12 cellular contexts compared by ENCODE assay signal in genomic region chr1:52925571-52926005, GRCh38. TPM values are rescaled to one million over a fixed set of nuclear protein-coding genes. Genes with fewer than 3 reads are reported as not detected.
DNase-seq lines count a peak whose midpoint lies in the region; TF ChIP-seq lines count a peak whose summit lies in the region.
"Had no signal": no experiment of that assay in that cellular context is flagged by ENCODE, and none has a peak within 500 bp of the region (broad histone marks: within the 10 kb centered on the region; RNA-seq: fewer than 3 reads in every experiment).

No MANE protein-coding gene starts in this region.

- POLR2A ChIA-PET in GM10248 (lab: Yijun Ruan, JAX): interaction anchor here (0.7 kb wide), 1 partner anchor 23 kb away, joined by 3 read pairs; no protein-coding TSS in a partner anchor

- no peak overlapping the region for H3K27ac Mint-ChIP-seq in neural crest cell (ENCODE audit: unreplicated experiment)
- H3K27ac Mint-ChIP-seq in CD14-positive monocyte: no peak overlapping the region

- H3K4me3 ChIP-seq in epithelial cell of proximal tubule (ENCODE audit: low read depth, low read length): peak overlapping the region; percentile 15

- CTCF ChIA-PET in GM10248 (lab: Yijun Ruan, JAX): interaction anchor here (1.3 kb wide), 1 partner anchor 24 kb away, joined by 3 read pairs; no protein-coding TSS in a partner anchor

- intact Hi-C loops in CD14-positive monocyte (cut with micrococcal nuclease): no loop called here

- peaks cover 68% of the 10 kb centered on the region for H3K27me3 Mint-ChIP-seq in neural crest cell (ENCODE audit: low read depth)
- H3K27me3 Mint-ChIP-seq in CD14-positive monocyte (ENCODE audit: low read depth in 3 of 3): peaks cover 17 to 57% (median 55%) of the 10 kb centered on the region in 3 donors

- H3K9me3 Mint-ChIP-seq in neural crest cell (no peaks in the 10 kb centered on the region), CD14-positive monocyte (peaks cover 0 to 7% (median 0%) of the 10 kb centered on the region in 7 donors)

- H3K4me3 Mint-ChIP-seq in neural crest cell (peak overlapping the region; percentile 77), CD14-positive monocyte (peak overlapping the region in 1 of 2 donors; percentile 57)

- H3K4me1 Mint-ChIP-seq in neural crest cell (peaks cover 9% of the 10 kb centered on the region), CD14-positive monocyte (peaks cover 25% of the 10 kb centered on the region)

- DNase-seq in DMS79 (lab: John Stamatoyannopoulos, UW): peak; percentile 16
- peak; percentile 55 for DNase-seq in NCI-H2227 (lab: John Stamatoyannopoulos, UW; ENCODE audit: unreplicated experiment)
- peak; percentile 57 for DNase-seq in epithelial cell of proximal tubule (ENCODE audit: low read depth)
- no peak for DNase-seq in neural crest cell (ENCODE audit: low read depth, low spot score)
- no peak for DNase-seq in GM10248 (ENCODE audit: extremely low spot score)
- DNase-seq in SHP77 (lab: John Stamatoyannopoulos, UW): no peak
- DNase-seq in activated CD4-positive, alpha-beta T cell treated with anti-CD3 and anti-CD28 coated beads for 48 hours: no peak
- no peak for DNase-seq in CD14-positive monocyte (ENCODE audit: low spot score)
- DNase-seq: CD8-positive, alpha-beta memory T cell; Kasumi-1; stimulated activated CD4-positive, alpha-beta T cell treated with anti-CD3 and anti-CD28 coated beads, Interleukin-4, amount 100 ng/mL, for 4 hours; T-helper 2 cell had no signal

- no peak for TF ChIP-seq CTCF in epithelial cell of proximal tubule (conservative IDR thresholded peaks at IDR 0.05; ENCODE audit: low read depth, low read length)
- TF ChIP-seq CTCF in neural crest cell (conservative IDR thresholded peaks at IDR 0.05): no peak
- TF ChIP-seq CTCF in GM10248 (IDR thresholded peaks at IDR 0.05; ENCODE audit: control extremely low read depth, extremely low read depth, low read depth, missing control alignments): no peak
- TF ChIP-seq CTCF in CD14-positive monocyte (IDR thresholded peaks at IDR 0.05): no peak

- H3K36me3 Mint-ChIP-seq in neural crest cell (ENCODE audit: low read depth) (no peaks in the 10 kb centered on the region), CD14-positive monocyte (peaks cover 3 to 4% of the 10 kb centered on the region in 2 donors)

RNA-seq across cellular contexts. Expression of gene SCP2, which starts 1.5 kb away (rescaled TPM):
- total RNA-seq in epithelial cell of proximal tubule (68.7 and 110 TPM in 2 replicates), neural crest cell (61.8 and 64.8 TPM in 2 replicates)
- polyA plus RNA-seq in CD14-positive monocyte: 100 to 1,000 TPM; 156 to 197 TPM

RNA-seq across cellular contexts. Expression of gene ECHDC2, which starts 4.0 kb away (rescaled TPM):
- total RNA-seq in epithelial cell of proximal tubule (23.2 and 47.7 TPM in 2 replicates), neural crest cell (12.6 and 12.8 TPM in 2 replicates)
- polyA plus RNA-seq in CD14-positive monocyte: 1 to 10 TPM; 3.1 to 4.1 TPM

Comparison
In these comparisons a context has a peak if more than half of its experiments do, and no peak if none do; other contexts are left out.
1. DNase-seq: peak in DMS79 (single experiment), NCI-H2227 (single experiment) and epithelial cell of proximal tubule (single experiment); none in neural crest cell (single experiment), GM10248 (single experiment), SHP77 (0 of 2), activated CD4-positive, alpha-beta T cell treated with anti-CD3 and anti-CD28 coated beads for 48 hours (single experiment) and CD14-positive monocyte (single experiment).